Comparison of ENCODE assay signal across 8 cellular contexts in genomic region chr6:52284460-52285173, GRCh38. TPM values are rescaled to one million over a fixed set of nuclear protein-coding genes. Genes with fewer than 3 reads are reported as not detected.
DNase-seq lines count a peak whose midpoint lies in the region; ATAC-seq and TF ChIP-seq lines count a peak whose summit lies in the region.

Gene MCM3 (minus strand): TSS chr6:52284742. CDS start chr6:52284674, 68 bp downstream.

- no peak for TF ChIP-seq CTCF in GM13977 (IDR thresholded peaks at IDR 0.05; ENCODE audit: extremely low read depth, insufficient read depth, missing control alignments)
- peak in 2 of 4 experiments; percentile 49 to 62 for TF ChIP-seq CTCF in prostate gland (IDR thresholded peaks at IDR 0.05)

- peak within 1 kb of the TSS; percentile 54 for H3K27ac Mint-ChIP-seq in T-helper 1 cell treated with Interleukin-12 subunit alpha and Interleukin-12 subunit beta and Interleukin-4 antibody, amounts not matched to agents 30 μg/mL and 1 μg/mL, for 36 hours

- ATAC-seq in HG02884 (IDR thresholded peaks at IDR 0.05; ENCODE audit: unreplicated experiment) (peak; percentile 98), left ventricle myocardium superior (peak; percentile 100)

- TF ChIP-seq POLR2A in prostate gland (IDR thresholded peaks at IDR 0.05): peak; percentile 17

- peaks cover 0 to 5% of the 10 kb centered on the region in 2 donors for H3K36me3 ChIP-seq in prostate gland
- H3K36me3 ChIP-seq in urinary bladder (ENCODE audit: insufficient read depth): peaks cover 3% of the 10 kb centered on the region

- in situ Hi-C loops in GM13977 (cut with MboI; ENCODE audit: low pct_unique_long_range_greater_than_20kb, low sequenced_read_pairs, unreplicated experiment): loop anchor here (25.0 kb wide), 1 partner anchor 378 kb away; the partner anchor contains the start of gene TMEM14A

- H3K9me3 ChIP-seq in prostate gland: no peaks in the 10 kb centered on the region

- H3K4me3 Mint-ChIP-seq in T-helper 1 cell treated with Interleukin-12 subunit alpha and Interleukin-12 subunit beta and Interleukin-4 antibody, amounts not matched to agents 30 μg/mL and 1 μg/mL, for 36 hours: no peak within 1 kb of the TSS

- no peaks in the 10 kb centered on the region for H3K27me3 ChIP-seq in prostate gland (replicated peaks; ENCODE audit: insufficient read depth)

- intact Hi-C loops in left ventricle myocardium superior (cut with micrococcal nuclease) (loop anchor here (5.0 kb wide), 1 partner anchor 118 kb away; no protein-coding TSS in a partner anchor), prostate gland (cut with DNase I) (loop anchor here (1.0 to 10.0 kb wide), 4 partner anchors 78 to 383 kb away; partner anchors contain the start of genes PAQR8 and TRAM2)

- no peaks in the 10 kb centered on the region for H3K9me3 Mint-ChIP-seq in T-helper 1 cell treated with Interleukin-12 subunit alpha and Interleukin-12 subunit beta and Interleukin-4 antibody, amounts not matched to agents 30 μg/mL and 1 μg/mL, for 36 hours

- H3K36me3 Mint-ChIP-seq in T-helper 1 cell treated with Interleukin-12 subunit alpha and Interleukin-12 subunit beta and Interleukin-4 antibody, amounts not matched to agents 30 μg/mL and 1 μg/mL, for 36 hours (ENCODE audit: low read depth): peaks cover 27% of the 10 kb centered on the region

- H3K4me3 ChIP-seq in prostate gland (peak within 1 kb of the TSS; percentile 63 to 67), urinary bladder (ENCODE audit: low read depth, low read length) (peak within 1 kb of the TSS; percentile 54)

- H3K4me1 Mint-ChIP-seq in T-helper 1 cell treated with Interleukin-12 subunit alpha and Interleukin-12 subunit beta and Interleukin-4 antibody, amounts not matched to agents 30 μg/mL and 1 μg/mL, for 36 hours (ENCODE audit: low read depth): peaks cover 34% of the 10 kb centered on the region

- no peaks in the 10 kb centered on the region for H3K4me1 ChIP-seq in prostate gland (replicated peaks)
- H3K4me1 ChIP-seq in urinary bladder (ENCODE audit: insufficient read depth): no peaks in the 10 kb centered on the region

- no peaks in the 10 kb centered on the region for H3K27me3 Mint-ChIP-seq in T-helper 1 cell treated with Interleukin-12 subunit alpha and Interleukin-12 subunit beta and Interleukin-4 antibody, amounts not matched to agents 30 μg/mL and 1 μg/mL, for 36 hours (ENCODE audit: low read depth)

- under 1% methylated on average over 52 of the region's 52 CpGs for WGBS in prostate gland
- WGBS in urinary bladder: under 1% methylated on average over 52 of the region's 52 CpGs

- H3K27ac ChIP-seq in angular gyrus (ENCODE audit: low read depth, low read length): peak within 1 kb of the TSS; percentile 72
- H3K27ac ChIP-seq in prostate gland: peak within 1 kb of the TSS; percentile 45 to 51
- H3K27ac ChIP-seq in urinary bladder (ENCODE audit: low read depth): no peak within 1 kb of the TSS

- DNase-seq in GM13977 (ENCODE audit: low spot score) (peak; percentile 96), NCI-H1694 (lab: John Stamatoyannopoulos, UW) (peak; percentile 96), left ventricle myocardium superior (peak; percentile 97), prostate gland (ENCODE audit: low spot score) (peak; percentile 98)

RNA-seq across cellular contexts. Expression of gene MCM3, which starts in this region (rescaled TPM):
- total RNA-seq in left ventricle myocardium superior (21.8 TPM), prostate gland (10 to 100 TPM; 33.6 to 51.1 TPM), urinary bladder (45.8 TPM)
- 48.8 TPM for polyA plus RNA-seq in urinary bladder
